In genomic region chr11:117465236-117465997, GRCh38 we compare ENCODE assay signal across 26 cellular contexts.
"Had no signal": no experiment of that assay in that cellular context is flagged by ENCODE, and none has a peak within 500 bp of the region (broad histone marks: within the 10 kb centered on the region; RNA-seq: fewer than 3 reads in every experiment).

No MANE protein-coding gene starts in this region.

- H3K27me3 Mint-ChIP-seq: activated naive CD8-positive, alpha-beta T cell treated with anti-CD3 and anti-CD28 coated beads, Interleukin-2, amount 50 U/mL, for 24 hours had no signal

- H3K9me3 ChIP-seq: body of pancreas, lower lobe of right lung, sigmoid colon, thoracic aorta, vagina had no signal

- H3K4me1 ChIP-seq: body of pancreas, foreskin keratinocyte, lower lobe of right lung, sigmoid colon, vagina had no signal

- ATAC-seq: activated CD4-positive, CD25-positive, alpha-beta regulatory T cell treated with anti-CD3 and anti-CD28 coated beads, Interleukin-2, amount 50 U/mL, for 24 hours; activated CD8-positive, alpha-beta T cell treated with anti-CD3 and anti-CD28 coated beads, Interleukin-2, amount 10 ng/mL, durations not matched to agents 7 days and 5 days; activated naive CD8-positive, alpha-beta T cell treated with anti-CD3 and anti-CD28 coated beads, Interleukin-2, amount 50 U/mL, for 24 hours; body of pancreas; foreskin keratinocyte; left lobe of liver; lower lobe of right lung; naive thymus-derived CD4-positive, alpha-beta T cell had no signal

- DNase-seq: activated CD4-positive, alpha-beta T cell treated with anti-CD3 and anti-CD28 coated beads, Interleukin-2, amount 50 U/mL, for 1 hour; activated CD8-positive, alpha-beta T cell treated with anti-CD3 and anti-CD28 coated beads, Interleukin-2, amount 10 ng/mL, durations not matched to agents 7 days and 5 days; activated gamma-delta T cell; activated naive CD4-positive, alpha-beta T cell treated with anti-CD3 and anti-CD28 coated beads, Interleukin-2, amount 50 U/mL, for 16 hours; activated naive CD8-positive, alpha-beta T cell treated with anti-CD3 and anti-CD28 coated beads, Interleukin-2, amount 50 U/mL, for 24 hours; anterior cingulate cortex; body of pancreas; effector CD8-positive, alpha-beta T cell; foreskin keratinocyte; lower lobe of right lung; naive thymus-derived CD4-positive, alpha-beta T cell; retina; sigmoid colon; stimulated activated CD4-positive, alpha-beta T cell treated with anti-CD3 and anti-CD28 coated beads, Interleukin-4, amount 100 ng/mL, for 1 hour; stimulated activated naive CD4-positive, alpha-beta T cell had no signal

- H3K9me3 Mint-ChIP-seq: activated naive CD8-positive, alpha-beta T cell treated with anti-CD3 and anti-CD28 coated beads, Interleukin-2, amount 50 U/mL, for 24 hours; activated T-helper 1 cell treated with anti-CD3 and anti-CD28 coated beads, Interleukin-12 subunit alpha, Interleukin-12 subunit beta, Interleukin-2, Interleukin-4 antibody, amounts not matched to agents 30 ng/mL and 10 ng/mL and 1 ng/mL, durations not matched to agents 14 hours and 24 hours and 36 hours; dendritic cell treated with granulocyte-macrophage colony-stimulating factor and Interleukin-4, amounts not matched to agents 40 ng/mL and 50 ng/mL, for 4 days; neural crest cell; type B pancreatic cell had no signal

- H3K4me2 ChIP-seq: smooth muscle cell had no signal

- H3K4me1 Mint-ChIP-seq: activated naive CD8-positive, alpha-beta T cell treated with anti-CD3 and anti-CD28 coated beads, Interleukin-2, amount 50 U/mL, for 24 hours; naive thymus-derived CD4-positive, alpha-beta T cell; neural crest cell had no signal

- H3K4me3 ChIP-seq: body of pancreas, lower lobe of right lung, sigmoid colon, smooth muscle cell, thoracic aorta, vagina had no signal

- H3K4me3 Mint-ChIP-seq: activated CD8-positive, alpha-beta T cell treated with anti-CD3 and anti-CD28 coated beads, Interleukin-2, amount 10 ng/mL, durations not matched to agents 7 days and 5 days; activated naive CD8-positive, alpha-beta T cell treated with anti-CD3 and anti-CD28 coated beads, Interleukin-2, amount 50 U/mL, for 24 hours; activated T-helper 1 cell treated with anti-CD3 and anti-CD28 coated beads, Interleukin-12 subunit alpha, Interleukin-12 subunit beta, Interleukin-2, Interleukin-4 antibody, amounts not matched to agents 30 ng/mL and 10 ng/mL and 1 ng/mL, durations not matched to agents 14 hours and 24 hours and 36 hours; dendritic cell treated with granulocyte-macrophage colony-stimulating factor and Interleukin-4, amounts not matched to agents 40 ng/mL and 50 ng/mL, for 4 days; naive thymus-derived CD4-positive, alpha-beta T cell; neural crest cell; type B pancreatic cell had no signal

- H3K27ac ChIP-seq: body of pancreas, foreskin keratinocyte, lower lobe of right lung, sigmoid colon, thoracic aorta, vagina, VCaP had no signal

- H3K27me3 ChIP-seq: body of pancreas, sigmoid colon, vagina had no signal

- H3K36me3 ChIP-seq: lower lobe of right lung, thoracic aorta, vagina had no signal

- H3K36me3 Mint-ChIP-seq: naive thymus-derived CD4-positive, alpha-beta T cell; type B pancreatic cell had no signal

- H3K27ac Mint-ChIP-seq: activated CD8-positive, alpha-beta T cell treated with anti-CD3 and anti-CD28 coated beads, Interleukin-2, amount 10 ng/mL, durations not matched to agents 7 days and 5 days; activated naive CD8-positive, alpha-beta T cell treated with anti-CD3 and anti-CD28 coated beads, Interleukin-2, amount 50 U/mL, for 24 hours; activated T-helper 1 cell treated with anti-CD3 and anti-CD28 coated beads, Interleukin-12 subunit alpha, Interleukin-12 subunit beta, Interleukin-2, Interleukin-4 antibody, amounts not matched to agents 30 ng/mL and 10 ng/mL and 1 ng/mL, durations not matched to agents 14 hours and 24 hours and 36 hours; dendritic cell treated with granulocyte-macrophage colony-stimulating factor and Interleukin-4, amounts not matched to agents 40 ng/mL and 50 ng/mL, for 4 days; progenitor cell of endocrine pancreas; type B pancreatic cell had no signal
